Comparison of ENCODE assay signal across 27 cellular contexts in the genomic region with DNA sequence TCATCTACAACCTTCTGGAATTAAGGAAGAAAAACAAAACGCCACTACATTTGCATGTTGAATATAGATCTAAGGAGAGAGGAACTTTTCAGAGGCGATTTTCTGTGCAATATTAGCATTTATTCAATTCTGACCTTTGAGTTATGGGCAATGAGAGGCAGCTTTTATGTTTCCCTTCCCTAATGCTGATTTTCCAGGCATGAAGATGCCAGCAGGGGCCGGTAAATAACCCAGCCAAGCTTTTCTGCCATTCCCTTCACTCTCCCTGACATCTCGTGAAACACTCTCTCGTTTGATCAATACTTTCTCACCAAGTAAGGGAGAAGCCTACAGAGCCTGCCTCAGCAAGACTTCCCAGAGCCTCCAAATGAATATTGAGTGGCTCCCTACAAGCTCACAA.
"Had no signal": no experiment of that assay in that cellular context is flagged by ENCODE, and none has a peak within 500 bp of the region (broad histone marks: within the 10 kb centered on the region; RNA-seq: fewer than 3 reads in every experiment).

No MANE protein-coding gene starts in this region.

- H3K27me3 ChIP-seq: neutrophil, pancreas, right lobe of liver, sigmoid colon, suprapubic skin, testis, tibial artery, transverse colon, upper lobe of right lung, uterus had no signal

- H3K4me1 ChIP-seq: pancreas, psoas muscle, sigmoid colon, suprapubic skin, testis, tibial artery, transverse colon, upper lobe of right lung, uterus had no signal

- H3K4me3 ChIP-seq: pancreas, psoas muscle, right lobe of liver, sigmoid colon, suprapubic skin, testis, tibial artery, transverse colon, upper lobe of right lung, uterus had no signal

- H3K27ac ChIP-seq: neutrophil, pancreas, psoas muscle, sigmoid colon, suprapubic skin, testis, tibial artery, transverse colon, upper lobe of right lung, uterus had no signal

- FAIRE-seq: pancreas, small intestine had no signal

- H3K27me3 Mint-ChIP-seq: naive thymus-derived CD4-positive, alpha-beta T cell; stimulated activated naive CD8-positive, alpha-beta T cell treated with anti-CD3 and anti-CD28 coated beads, Interleukin-15, amount 100 ng/mL, for 72 hours; type B pancreatic cell had no signal

- H3K4me1 Mint-ChIP-seq: naive thymus-derived CD4-positive, alpha-beta T cell; natural killer cell; nephron; stimulated activated effector memory CD8-positive, alpha-beta T cell treated with anti-CD3 and anti-CD28 coated beads, Interleukin-12 subunit alpha, Interleukin-12 subunit beta, amount 100 ng/mL, for 72 hours; stimulated activated naive CD8-positive, alpha-beta T cell treated with anti-CD3 and anti-CD28 coated beads, Interleukin-15, amount 100 ng/mL, for 72 hours had no signal

- H3K27ac Mint-ChIP-seq: naive thymus-derived CD4-positive, alpha-beta T cell; natural killer cell; nephron; stimulated activated effector memory CD8-positive, alpha-beta T cell treated with anti-CD3 and anti-CD28 coated beads, Interleukin-12 subunit alpha, Interleukin-12 subunit beta, amount 100 ng/mL, for 72 hours; stimulated activated naive CD8-positive, alpha-beta T cell treated with anti-CD3 and anti-CD28 coated beads, Interleukin-15, amount 100 ng/mL, for 72 hours; type B pancreatic cell had no signal

- H3K9me3 Mint-ChIP-seq: nephron; stimulated activated naive CD8-positive, alpha-beta T cell treated with anti-CD3 and anti-CD28 coated beads, Interleukin-15, amount 100 ng/mL, for 72 hours; type B pancreatic cell had no signal

- ATAC-seq: naive thymus-derived CD4-positive, alpha-beta T cell; natural killer cell; pancreas; psoas muscle; right cardiac atrium; stimulated activated effector memory CD8-positive, alpha-beta T cell treated with anti-CD3 and anti-CD28 coated beads, Interleukin-12 subunit alpha, Interleukin-12 subunit beta, amount 100 ng/mL, for 72 hours; stimulated activated naive CD8-positive, alpha-beta T cell treated with anti-CD3 and anti-CD28 coated beads, Interleukin-15, amount 100 ng/mL, for 72 hours; stimulated activated naive CD8-positive, alpha-beta T cell treated with anti-CD3 and anti-CD28 coated beads, Interleukin-15, Interleukin-2, amounts not matched to agents 100 U/mL and 50 U/mL, for 24 hours; upper lobe of right lung had no signal

- H3K36me3 Mint-ChIP-seq: naive thymus-derived CD4-positive, alpha-beta T cell; natural killer cell; stimulated activated effector memory CD8-positive, alpha-beta T cell treated with anti-CD3 and anti-CD28 coated beads, Interleukin-12 subunit alpha, Interleukin-12 subunit beta, amount 100 ng/mL, for 72 hours; type B pancreatic cell had no signal

- DNase-seq: naive thymus-derived CD4-positive, alpha-beta T cell; natural killer cell; nucleus accumbens; pancreas; psoas muscle; right cardiac atrium; right lobe of liver; sigmoid colon; small intestine; stimulated activated CD4-positive, alpha-beta T cell treated with anti-CD3 and anti-CD28 coated beads, Interleukin-15, amount 100 ng/mL, for 24 hours; stimulated activated CD4-positive, alpha-beta T cell treated with anti-CD3 and anti-CD28 coated beads, Interleukin-2, amount 100 ng/mL, for 24 hours; stimulated activated CD4-positive, alpha-beta T cell treated with anti-CD3 and anti-CD28 coated beads, Interleukin-2, amount 100 ng/mL, for 48 hours; stimulated activated CD4-positive, alpha-beta T cell treated with anti-CD3 and anti-CD28 coated beads, Interleukin-4, amount 100 ng/mL, for 24 hours; stimulated activated naive CD4-positive, alpha-beta T cell; stimulated activated naive CD8-positive, alpha-beta T cell treated with anti-CD3 and anti-CD28 coated beads, Interleukin-15, amount 100 ng/mL, for 72 hours; stimulated activated naive CD8-positive, alpha-beta T cell treated with anti-CD3 and anti-CD28 coated beads, Interleukin-15, Interleukin-2, amounts not matched to agents 100 U/mL and 50 U/mL, for 24 hours; substantia nigra; testis; tibial artery; transverse colon; upper lobe of right lung; uterus had no signal

- H3K36me3 ChIP-seq: neutrophil, pancreas, right lobe of liver, sigmoid colon, suprapubic skin, tibial artery, transverse colon, upper lobe of right lung, uterus had no signal

- H3K9me3 ChIP-seq: neutrophil, pancreas, psoas muscle, right lobe of liver, suprapubic skin, testis, tibial artery, transverse colon, upper lobe of right lung, uterus had no signal

- H3K4me3 Mint-ChIP-seq: naive thymus-derived CD4-positive, alpha-beta T cell; natural killer cell; nephron; stimulated activated effector memory CD8-positive, alpha-beta T cell treated with anti-CD3 and anti-CD28 coated beads, Interleukin-12 subunit alpha, Interleukin-12 subunit beta, amount 100 ng/mL, for 72 hours; stimulated activated naive CD8-positive, alpha-beta T cell treated with anti-CD3 and anti-CD28 coated beads, Interleukin-15, amount 100 ng/mL, for 72 hours; type B pancreatic cell had no signal
